In genomic region chr7:135726389-135726788, GRCh38 we compare ENCODE assay signal across 24 cellular contexts. TPM values are rescaled to one million over a fixed set of nuclear protein-coding genes. Genes with fewer than 3 reads are reported as not detected.
"Had no signal": no experiment of that assay in that cellular context is flagged by ENCODE, and none has a peak within 500 bp of the region (broad histone marks: within the 10 kb centered on the region; RNA-seq: fewer than 3 reads in every experiment).

No MANE protein-coding gene starts in this region.

- H3K27me3 ChIP-seq: colonic mucosa, hepatocyte, transverse colon, uterus had no signal

- H3K9me3 ChIP-seq: colonic mucosa, neutrophil, psoas muscle, spleen, stomach, thoracic aorta, transverse colon, uterus had no signal

- H3K4me3 ChIP-seq: colonic mucosa, hepatocyte, psoas muscle, spleen, stomach, thoracic aorta, transverse colon, uterus had no signal

- FAIRE-seq: endothelial cell of umbilical vein, kidney had no signal

- ATAC-seq: left colon; naive thymus-derived CD4-positive, alpha-beta T cell; psoas muscle; sciatic nerve had no signal

- DNase-seq: colonic mucosa; dermis blood vessel endothelial cell; foreskin melanocyte; head of caudate nucleus; kidney; left colon; mesendoderm; naive thymus-derived CD4-positive, alpha-beta T cell; nephron progenitor cell; psoas muscle; retina; spleen; stimulated activated naive CD4-positive, alpha-beta T cell; stomach; substantia nigra; transverse colon; uterus had no signal

- H3K27ac Mint-ChIP-seq: naive thymus-derived CD4-positive, alpha-beta T cell; nephron progenitor cell had no signal

- H3K36me3 ChIP-seq: colonic mucosa, neutrophil, spleen, stomach, thoracic aorta, transverse colon, uterus had no signal

- H3K4me1 Mint-ChIP-seq: naive thymus-derived CD4-positive, alpha-beta T cell; nephron progenitor cell had no signal

- H3K79me2 ChIP-seq: hepatocyte had no signal

- H3K4me3 Mint-ChIP-seq: naive thymus-derived CD4-positive, alpha-beta T cell; nephron progenitor cell had no signal

- H3K36me3 Mint-ChIP-seq: naive thymus-derived CD4-positive, alpha-beta T cell had no signal

- H3K4me2 ChIP-seq: hepatocyte had no signal

- H3K4me1 ChIP-seq: colonic mucosa, psoas muscle, spleen, transverse colon, uterus had no signal

- H3K27ac ChIP-seq: colonic mucosa, hepatocyte, neutrophil, psoas muscle, spleen, stomach, thoracic aorta, transverse colon, uterus had no signal

- H2AFZ ChIP-seq: hepatocyte had no signal

- H3K9me3 Mint-ChIP-seq: naive thymus-derived CD4-positive, alpha-beta T cell; nephron progenitor cell had no signal

RNA-seq across cellular contexts. Expression of gene SLC13A4, which starts 1.6 kb away (rescaled TPM):
- total RNA-seq: colonic mucosa; dermis blood vessel endothelial cell; endothelial cell of umbilical vein; kidney; left colon; lung microvascular endothelial cell; naive thymus-derived CD4-positive, alpha-beta T cell; psoas muscle; skeletal muscle tissue; stomach had no signal
- polyA plus RNA-seq: endothelial cell of umbilical vein had no signal

RNA-seq across cellular contexts. Expression of gene FAM180A, which starts 22.2 kb away (rescaled TPM):
- total RNA-seq: dermis blood vessel endothelial cell; endothelial cell of umbilical vein; hepatocyte; lung microvascular endothelial cell; naive thymus-derived CD4-positive, alpha-beta T cell had no signal
- polyA plus RNA-seq: endothelial cell of umbilical vein; hepatocyte; naive thymus-derived CD4-positive, alpha-beta T cell had no signal
